ENCODE assay signal across 8 cellular contexts in genomic region chr6:159969204-159969912, GRCh38. TPM values are rescaled to one million over a fixed set of nuclear protein-coding genes. Genes with fewer than 3 reads are reported as not detected.
DNase-seq lines count a peak whose midpoint lies in the region; ATAC-seq and TF ChIP-seq lines count a peak whose summit lies in the region.

No MANE protein-coding gene starts in this region.

- intact Hi-C loops in gastrocnemius medialis (cut with DNase I; ENCODE audit: low total_unique reads), result loop anchor here (2.0 kb wide), 1 partner anchor 95 kb away; no protein-coding TSS in a partner anchor

- TF ChIP-seq CTCF in right atrium auricular region (IDR thresholded peaks at IDR 0.05), result peak in 1 of 2 donors; percentile 42
- peak in 1 of 5 experiments; percentile 15 for TF ChIP-seq CTCF in gastrocnemius medialis (IDR thresholded peaks at IDR 0.05 in 4 of 5, conservative IDR thresholded peaks at IDR 0.05 in 1 of 5)

- peaks cover 29% of the 10 kb centered on the region for H3K36me3 Mint-ChIP-seq in activated naive CD8-positive, alpha-beta T cell treated with anti-CD3 and anti-CD28 coated beads for 36 hours

- peak overlapping the region; percentile 97 for H3K4me3 Mint-ChIP-seq in activated naive CD8-positive, alpha-beta T cell treated with anti-CD3 and anti-CD28 coated beads for 36 hours

- no peaks in the 10 kb centered on the region for H3K27me3 Mint-ChIP-seq in activated naive CD8-positive, alpha-beta T cell treated with anti-CD3 and anti-CD28 coated beads for 36 hours

- H3K27ac Mint-ChIP-seq in activated naive CD8-positive, alpha-beta T cell treated with anti-CD3 and anti-CD28 coated beads for 36 hours, result peak overlapping the region; percentile 56

- H3K4me1 Mint-ChIP-seq in activated naive CD8-positive, alpha-beta T cell treated with anti-CD3 and anti-CD28 coated beads for 36 hours, result peaks cover 43% of the 10 kb centered on the region

- no peaks in the 10 kb centered on the region for H3K36me3 ChIP-seq in right atrium auricular region
- no peaks in the 10 kb centered on the region for H3K36me3 ChIP-seq in gastrocnemius medialis

- no peak for TF ChIP-seq POLR2A in gastrocnemius medialis (IDR thresholded peaks at IDR 0.05)

- H3K9me3 Mint-ChIP-seq in activated naive CD8-positive, alpha-beta T cell treated with anti-CD3 and anti-CD28 coated beads for 36 hours, result no peaks in the 10 kb centered on the region

- ATAC-seq in HG02610 (IDR thresholded peaks at IDR 0.05; ENCODE audit: unreplicated experiment) (peak; percentile 17), gastrocnemius medialis (peak; percentile 39 to 47)

- peak; percentile 68 for DNase-seq in DMS53 (lab: John Stamatoyannopoulos, UW)
- no peak for DNase-seq in DMS53 treated with DMSO at 0.1 percent for 48 hours (lab: John Stamatoyannopoulos, UW; ENCODE audit: unreplicated experiment)
- peak; percentile 63 for DNase-seq in NCI-H69 (lab: John Stamatoyannopoulos, UW)
- DNase-seq in activated naive CD8-positive, alpha-beta T cell treated with anti-CD3 and anti-CD28 coated beads for 36 hours, result peak; percentile 42
- DNase-seq in right atrium auricular region (ENCODE audit: low spot score), result no peak
- DNase-seq in gastrocnemius medialis, result peak in 1 of 2 donors; percentile 37
- no peak for DNase-seq in G401 (ENCODE audit: low spot score)

- in situ Hi-C loops in gastrocnemius medialis (cut with MboI; ENCODE audit: low sequenced_read_pairs in 4 of 4) (loop anchor here in 1 of 4 donors (25.0 kb wide), 1 partner anchor 282 kb away; the partner anchor contains the start of gene SOD2), G401 (cut with HindIII; ENCODE audit: low sequenced_read_pairs) (no loop called here)

- H3K27ac ChIP-seq in right atrium auricular region (peak overlapping the region; percentile 89 to 92), gastrocnemius medialis (peak overlapping the region; percentile 95 to 98 (median 96))

- peaks cover 0 to 45% of the 10 kb centered on the region in 2 donors for H3K4me1 ChIP-seq in right atrium auricular region
- peaks cover 49 to 50% of the 10 kb centered on the region in 2 donors for H3K4me1 ChIP-seq in gastrocnemius medialis

- H3K27me3 ChIP-seq in right atrium auricular region, result no peaks in the 10 kb centered on the region
- no peaks in the 10 kb centered on the region for H3K27me3 ChIP-seq in gastrocnemius medialis

- H3K4me3 ChIP-seq in right atrium auricular region (peak overlapping the region; percentile 96 to 97), gastrocnemius medialis (peak overlapping the region; percentile 79 to 96 (median 90))

- no peaks in the 10 kb centered on the region for H3K9me3 ChIP-seq in right atrium auricular region
- H3K9me3 ChIP-seq in gastrocnemius medialis, result no peaks in the 10 kb centered on the region

RNA-seq across cellular contexts. Expression of gene IGF2R, which starts 0.5 kb away (rescaled TPM):
- total RNA-seq in activated naive CD8-positive, alpha-beta T cell treated with anti-CD3 and anti-CD28 coated beads for 36 hours, result 10 to 100 TPM; 74.9 to 77.7 TPM
- 10 to 100 TPM; 47.9 to 48.9 TPM for total RNA-seq in right atrium auricular region
- 100 to 1,000 TPM in 3 of 4 donors, 10 to 100 TPM in 1; 56.6 to 134 (median 108) TPM for total RNA-seq in gastrocnemius medialis
- 35.9 and 49.2 TPM in 2 replicates for total RNA-seq in G401 (2014; rRNA removed; shearing (Covaris generic))

Comparison
In these comparisons a context has a peak if more than half of its experiments do, and no peak if none do; other contexts are left out.
1. DNase-seq: peak in DMS53 (single experiment), NCI-H69 (single experiment) and activated naive CD8-positive, alpha-beta T cell treated with anti-CD3 and anti-CD28 coated beads for 36 hours (single experiment); none in DMS53 treated with DMSO at 0.1 percent for 48 hours (single experiment), right atrium auricular region (single experiment) and G401 (single experiment).